ENCODE assay signal across 9 cellular contexts in genomic region chr10:96511044-96511945, GRCh38. TPM values are rescaled to one million over a fixed set of nuclear protein-coding genes. Genes with fewer than 3 reads are reported as not detected.
A peak's percentile ranks its signal among the peaks of the same experiment; 100 is the strongest.
DNase-seq lines count a peak whose midpoint lies in the region; ATAC-seq and TF ChIP-seq lines count a peak whose summit lies in the region.
"Had no signal": no experiment of that assay in that cellular context is flagged by ENCODE, and none has a peak within 500 bp of the region (broad histone marks: within the 10 kb centered on the region; RNA-seq: fewer than 3 reads in every experiment).

No MANE protein-coding gene starts in this region.

- H3K36me3 Mint-ChIP-seq in activated T-helper 17 cell treated with anti-CD3 and anti-CD28 coated beads, Interleukin-2, amount 50 U/mL, for 72 hours (ENCODE audit: low read depth) = no peaks in the 10 kb centered on the region

- TF ChIP-seq POLR2A in tibial nerve (IDR thresholded peaks at IDR 0.05) = no peak
- TF ChIP-seq POLR2A in GM18505 (IDR thresholded peaks at IDR 0.05; ENCODE audit: borderline replicate concordance, extremely low read depth, insufficient read depth, insufficient read length) = no peak

- TF ChIP-seq CTCF in left ventricle myocardium inferior (IDR thresholded peaks at IDR 0.05; ENCODE audit: borderline replicate concordance) = peak; percentile 62
- peak; percentile 21 to 42 (median 29) for TF ChIP-seq CTCF in tibial nerve (IDR thresholded peaks at IDR 0.05)

- ATAC-seq in left cardiac atrium = no peak
- peak; percentile 23 for ATAC-seq in activated T-helper 17 cell treated with anti-CD3 and anti-CD28 coated beads, Interleukin-2, amount 50 U/mL, for 72 hours (replicated peaks)
- no peak for ATAC-seq in GM18505 (IDR thresholded peaks at IDR 0.05; ENCODE audit: unreplicated experiment)
- ATAC-seq in right cardiac atrium = no peak

- H3K4me1 Mint-ChIP-seq in activated T-helper 17 cell treated with anti-CD3 and anti-CD28 coated beads, Interleukin-2, amount 50 U/mL, for 72 hours = peaks cover 9% of the 10 kb centered on the region

- H3K36me3 ChIP-seq in left ventricle myocardium inferior (no peaks in the 10 kb centered on the region), tibial nerve (no peaks in the 10 kb centered on the region)

- H3K27me3 ChIP-seq in left ventricle myocardium inferior (ENCODE audit: low read depth) (no peaks in the 10 kb centered on the region), tibial nerve (peaks cover 0 to 15% of the 10 kb centered on the region in 2 donors), right cardiac atrium (ENCODE audit: control insufficient read depth, insufficient read depth) (no peaks in the 10 kb centered on the region)

- peak overlapping the region; percentile 74 for H3K4me3 Mint-ChIP-seq in activated T-helper 17 cell treated with anti-CD3 and anti-CD28 coated beads, Interleukin-2, amount 50 U/mL, for 72 hours
- H3K4me3 Mint-ChIP-seq: dendritic cell treated with granulocyte-macrophage colony-stimulating factor and Interleukin-4, amounts not matched to agents 40 ng/mL and 50 ng/mL, for 4 days had no signal

- intact Hi-C loops in left ventricle myocardium inferior (cut with micrococcal nuclease) = loop anchor here (5.0 kb wide), 1 partner anchor 114 kb away; no protein-coding TSS in a partner anchor
- intact Hi-C loops in left cardiac atrium (cut with DNase I) = loop anchor here in 1 of 2 donors (5.0 kb wide), 1 partner anchor 114 kb away; no protein-coding TSS in a partner anchor
- intact Hi-C loops in right cardiac atrium (cut with DNase I) = loop anchor here in 3 of 4 donors (5.0 kb wide), 2 partner anchors 114 to 119 kb away; no protein-coding TSS in a partner anchor

- H3K4me1 ChIP-seq in left ventricle myocardium inferior = peaks cover 32% of the 10 kb centered on the region
- peaks cover 0 to 25% (median 15%) of the 10 kb centered on the region in 4 donors for H3K4me1 ChIP-seq in tibial nerve
- peaks cover 4% of the 10 kb centered on the region for H3K4me1 ChIP-seq in right cardiac atrium (ENCODE audit: control insufficient read depth, insufficient read depth, low read length)

- no peaks in the 10 kb centered on the region for H3K9me3 Mint-ChIP-seq in activated T-helper 17 cell treated with anti-CD3 and anti-CD28 coated beads, Interleukin-2, amount 50 U/mL, for 72 hours
- H3K9me3 Mint-ChIP-seq: dendritic cell treated with granulocyte-macrophage colony-stimulating factor and Interleukin-4, amounts not matched to agents 40 ng/mL and 50 ng/mL, for 4 days had no signal

- peak overlapping the region; percentile 80 for H3K4me3 ChIP-seq in left ventricle myocardium inferior
- no peak overlapping the region for H3K4me3 ChIP-seq in tibial nerve
- no peak overlapping the region for H3K4me3 ChIP-seq in right cardiac atrium (ENCODE audit: low read length)

- H3K27me3 Mint-ChIP-seq in activated T-helper 17 cell treated with anti-CD3 and anti-CD28 coated beads, Interleukin-2, amount 50 U/mL, for 72 hours = peaks cover 18% of the 10 kb centered on the region

- no peaks in the 10 kb centered on the region for H3K9me3 ChIP-seq in left ventricle myocardium inferior (replicated peaks)
- no peaks in the 10 kb centered on the region for H3K9me3 ChIP-seq in tibial nerve
- no peaks in the 10 kb centered on the region for H3K9me3 ChIP-seq in right cardiac atrium (ENCODE audit: control insufficient read depth, low read length)

- H3K27ac ChIP-seq in left ventricle myocardium inferior (replicated peaks) = no peak overlapping the region
- no peak overlapping the region for H3K27ac ChIP-seq in tibial nerve
- no peak overlapping the region for H3K27ac ChIP-seq in right cardiac atrium (ENCODE audit: low read length)

- no peak for TF ChIP-seq EP300 in tibial nerve (IDR thresholded peaks at IDR 0.05)

- WGBS in tibial nerve, 2 donors = 53 to 60% methylated on average over 6 to 7 of the region's 7 CpGs
- WGBS in right cardiac atrium = 70% methylated on average over 7 of the region's 7 CpGs

- DNase-seq in left ventricle myocardium inferior (no peak), left cardiac atrium (no peak), M059J (ENCODE audit: low read depth) (peak; percentile 42), inferior parietal cortex (ENCODE audit: extremely low spot score) (peak; percentile 55), tibial nerve (ENCODE audit: low spot score in 2 of 2) (peak in 1 of 2 donors; percentile 28), right cardiac atrium (no peak)

- no peak overlapping the region for H3K27ac Mint-ChIP-seq in activated T-helper 17 cell treated with anti-CD3 and anti-CD28 coated beads, Interleukin-2, amount 50 U/mL, for 72 hours
- H3K27ac Mint-ChIP-seq: dendritic cell treated with granulocyte-macrophage colony-stimulating factor and Interleukin-4, amounts not matched to agents 40 ng/mL and 50 ng/mL, for 4 days had no signal

RNA-seq across cellular contexts. Expression of gene TLL2, which starts 2.4 kb away (rescaled TPM):
- 7.0 TPM for total RNA-seq in left ventricle myocardium inferior
- total RNA-seq in left cardiac atrium = 10 to 100 TPM in 1 of 2 donors, 1 to 10 TPM in 1; 1.5 to 11.5 TPM
- 0.02 TPM in 1 of 2 replicates, not detected in the other for total RNA-seq in M059J (2014; rRNA removed; shearing (Covaris generic))
- not detected for total RNA-seq in activated T-helper 17 cell treated with anti-CD3 and anti-CD28 coated beads, Interleukin-2, amount 50 U/mL, for 72 hours
- total RNA-seq in tibial nerve = 1 to 10 TPM in 1 of 4 donors, under 1 TPM in 3; 0.20 to 1.1 (median 0.66) TPM
- total RNA-seq in right cardiac atrium = 1 to 10 TPM; 1.4 to 5.2 (median 2.6) TPM
- polyA plus RNA-seq in right cardiac atrium = 1.9 TPM

Comparison
In these comparisons a context has a peak if more than half of its experiments do, and no peak if none do; other contexts are left out.
1. DNase-seq: peak in M059J (single experiment) and inferior parietal cortex (single experiment); none in left ventricle myocardium inferior (single experiment), left cardiac atrium (single experiment) and right cardiac atrium (0 of 3).